1 cellular context compared by ENCODE assay signal in the genomic region with DNA sequence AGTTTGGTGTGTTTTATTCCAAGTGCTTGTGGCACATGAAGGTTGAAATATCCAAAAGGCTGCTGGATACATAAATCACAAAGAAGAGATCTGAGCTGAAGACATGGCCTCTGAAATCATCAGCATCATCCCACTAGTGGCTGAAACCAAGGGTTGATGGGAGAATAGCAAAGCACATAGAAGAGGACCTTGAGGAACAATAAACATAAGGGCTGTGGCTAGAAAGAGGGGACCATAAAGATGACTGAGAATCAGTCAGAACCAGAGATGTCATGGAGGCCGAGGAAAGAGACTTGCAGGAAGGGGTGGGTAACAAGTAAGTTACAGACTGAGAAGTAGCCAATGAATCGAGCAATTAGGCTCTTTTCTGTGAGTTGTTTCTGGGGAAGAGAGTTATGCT.
TF ChIP-seq lines count a peak whose summit lies in the region.

No MANE protein-coding gene starts in this region.

TF ChIP-seq in K562, 482 proteins besides CTCF, POLR2A, EP300 and RAD21 (continued from another document):
- TF ChIP-seq, protein P1, sequence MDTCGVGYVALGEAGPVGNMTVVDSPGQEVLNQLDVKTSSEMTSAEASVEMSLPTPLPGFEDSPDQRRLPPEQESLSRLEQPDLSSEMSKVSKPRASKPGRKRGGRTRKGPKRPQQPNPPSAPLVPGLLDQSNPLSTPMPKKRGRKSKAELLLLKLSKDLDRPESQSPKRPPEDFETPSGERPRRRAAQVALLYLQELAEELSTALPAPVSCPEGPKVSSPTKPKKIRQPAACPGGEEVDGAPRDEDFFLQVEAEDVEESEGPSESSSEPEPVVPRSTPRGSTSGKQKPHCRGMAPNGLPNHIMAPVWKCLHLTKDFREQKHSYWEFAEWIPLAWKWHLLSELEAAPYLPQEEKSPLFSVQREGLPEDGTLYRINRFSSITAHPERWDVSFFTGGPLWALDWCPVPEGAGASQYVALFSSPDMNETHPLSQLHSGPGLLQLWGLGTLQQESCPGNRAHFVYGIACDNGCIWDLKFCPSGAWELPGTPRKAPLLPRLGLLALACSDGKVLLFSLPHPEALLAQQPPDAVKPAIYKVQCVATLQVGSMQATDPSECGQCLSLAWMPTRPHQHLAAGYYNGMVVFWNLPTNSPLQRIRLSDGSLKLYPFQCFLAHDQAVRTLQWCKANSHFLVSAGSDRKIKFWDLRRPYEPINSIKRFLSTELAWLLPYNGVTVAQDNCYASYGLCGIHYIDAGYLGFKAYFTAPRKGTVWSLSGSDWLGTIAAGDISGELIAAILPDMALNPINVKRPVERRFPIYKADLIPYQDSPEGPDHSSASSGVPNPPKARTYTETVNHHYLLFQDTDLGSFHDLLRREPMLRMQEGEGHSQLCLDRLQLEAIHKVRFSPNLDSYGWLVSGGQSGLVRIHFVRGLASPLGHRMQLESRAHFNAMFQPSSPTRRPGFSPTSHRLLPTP (IDR thresholded peaks at IDR 0.05; ENCODE audit: borderline replicate concordance, extremely low read depth, insufficient read length) = no peak
- TF ChIP-seq L3MBTL2 (IDR thresholded peaks at IDR 0.05) (no peak), MTA1 (IDR thresholded peaks at IDR 0.05; ENCODE audit: borderline replicate concordance) (no peak), CHD4 (IDR thresholded peaks at IDR 0.05; ENCODE audit: insufficient read depth, insufficient replicate concordance, low read depth, low read length, poor library complexity, severe bottlenecking) (no peak), TGIF2 (CRISPR knock-in tag; IDR thresholded peaks at IDR 0.05) (no peak), JUND (IDR thresholded peaks at IDR 0.05; ENCODE audit: borderline replicate concordance, low read depth, low read length) (no peak), JUND (tag; IDR thresholded peaks at IDR 0.05; ENCODE audit: borderline replicate concordance, low read depth, low read length) (no peak), ZBTB11 (CRISPR knock-in tag; IDR thresholded peaks at IDR 0.05) (no peak), ZNF165 (CRISPR knock-in tag; IDR thresholded peaks at IDR 0.05; ENCODE audit: borderline replicate concordance) (no peak), NUFIP1 (IDR thresholded peaks at IDR 0.05; ENCODE audit: partially characterized antibody) (no peak)
- TF ChIP-seq, protein P2, sequence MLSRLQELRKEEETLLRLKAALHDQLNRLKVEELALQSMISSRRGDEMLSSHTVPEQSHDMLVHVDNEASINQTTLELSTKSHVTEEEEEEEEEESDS (CRISPR knock-in tag; IDR thresholded peaks at IDR 0.05) = no peak
